In genomic region chr22:32480238-32480637, GRCh38 we compare ENCODE assay signal across 19 cellular contexts. TPM values are rescaled to one million over a fixed set of nuclear protein-coding genes. Genes with fewer than 3 reads are reported as not detected.
DNase-seq lines count a peak whose midpoint lies in the region; ATAC-seq and TF ChIP-seq lines count a peak whose summit lies in the region.
"Had no signal": no experiment of that assay in that cellular context is flagged by ENCODE, and none has a peak within 500 bp of the region (broad histone marks: within the 10 kb centered on the region; RNA-seq: fewer than 3 reads in every experiment).

No MANE protein-coding gene starts in this region.

- no peak for TF ChIP-seq CTCF in activated B cell treated with CpG ODN at 0.5 μM for 24 hours (IDR thresholded peaks at IDR 0.05)

- H3K9me3 Mint-ChIP-seq in activated B cell treated with CpG ODN at 0.5 μM for 24 hours = no peaks in the 10 kb centered on the region
- H3K9me3 Mint-ChIP-seq: activated naive CD4-positive, alpha-beta T cell treated with anti-CD3 and anti-CD28 coated beads, Interleukin-2, amount 50 U/mL, for 72 hours; mesothelial cell of epicardium had no signal

- peaks cover 41% of the 10 kb centered on the region for H3K4me1 Mint-ChIP-seq in activated B cell treated with CpG ODN at 0.5 μM for 24 hours

- POLR2A ChIA-PET in activated B cell treated with CpG ODN at 0.5 μM for 24 hours (lab: Charles Lee) = no interaction called here

- peak; percentile 13 for DNase-seq in activated naive CD4-positive, alpha-beta T cell treated with Interleukin-2 at 50 U/mL for 16 hours
- no peak for DNase-seq in activated naive CD4-positive, alpha-beta T cell (lab: John Stamatoyannopoulos, UW)
- DNase-seq in activated B cell treated with CpG ODN at 0.5 μM for 24 hours (no peak), germinal center (ENCODE audit: low spot score) (peak; percentile 7), glomerular visceral epithelial cell (ENCODE audit: extremely low spot score) (no peak), kidney tubule cell (ENCODE audit: low spot score) (no peak), NCI-H2227 treated with DMSO at 0.1 percent for 48 hours (lab: John Stamatoyannopoulos, UW) (no peak)
- DNase-seq in stimulated activated naive CD8-positive, alpha-beta T cell treated with anti-CD3 and anti-CD28 coated beads, Interleukin-15, Interleukin-2, amounts not matched to agents 100 U/mL and 50 U/mL, for 24 hours = peak; percentile 23
- DNase-seq: Caco-2; NCI-H1417; NK-92 treated with Interleukin-12 subunit alpha and Interleukin-12 subunit beta, amount 100 ng/mL, for 24 hours; nucleus accumbens; SHP77 had no signal

- ATAC-seq in activated B cell treated with CpG ODN at 0.5 μM for 24 hours (ENCODE audit: low read depth) = no peak
- no peak for ATAC-seq in stimulated activated naive CD8-positive, alpha-beta T cell treated with anti-CD3 and anti-CD28 coated beads, Interleukin-15, Interleukin-2, amounts not matched to agents 100 U/mL and 50 U/mL, for 24 hours
- ATAC-seq: sciatic nerve had no signal

- CTCF ChIA-PET in activated B cell treated with CpG ODN at 0.5 μM for 24 hours (lab: Charles Lee) = no interaction called here

- H3K27me3 Mint-ChIP-seq in activated B cell treated with CpG ODN at 0.5 μM for 24 hours = no peaks in the 10 kb centered on the region

- H3K4me3 Mint-ChIP-seq in activated B cell treated with CpG ODN at 0.5 μM for 24 hours = no peak overlapping the region
- H3K4me3 Mint-ChIP-seq: mesothelial cell of epicardium had no signal

- intact Hi-C loops in activated B cell treated with CpG ODN at 0.5 μM for 24 hours (cut with micrococcal nuclease) = no loop called here

- H3K27ac Mint-ChIP-seq in activated B cell treated with CpG ODN at 0.5 μM for 24 hours = peak overlapping the region; percentile 0
- H3K27ac Mint-ChIP-seq: mesothelial cell of epicardium had no signal

- peaks cover 36% of the 10 kb centered on the region for H3K36me3 Mint-ChIP-seq in activated B cell treated with CpG ODN at 0.5 μM for 24 hours (ENCODE audit: low read depth)

RNA-seq across cellular contexts. Expression of gene FBXO7, which starts 5.6 kb away (rescaled TPM):
- total RNA-seq in activated B cell treated with CpG ODN at 0.5 μM for 24 hours = 85.4 and 97.2 TPM in 2 replicates

RNA-seq across cellular contexts. Expression of gene BPIFC, which starts 16.0 kb away (rescaled TPM):
- not detected in 2 replicates for total RNA-seq in activated B cell treated with CpG ODN at 0.5 μM for 24 hours
- total RNA-seq: activated naive CD4-positive, alpha-beta T cell treated with anti-CD3 and anti-CD28 coated beads, Interleukin-2, amount 50 U/mL, for 72 hours; bronchial epithelial cell; Caco-2; fibroblast of lung; mesothelial cell of epicardium; sciatic nerve; T-helper 2 cell treated with Interferon-gamma antibody and Interleukin-4, amounts not matched to agents 100 ng/mL and 5 ng/mL, for 36 hours had no signal

Comparison
In these comparisons a context has a peak if more than half of its experiments do, and no peak if none do; other contexts are left out.
1. DNase-seq: peak in activated naive CD4-positive, alpha-beta T cell treated with Interleukin-2 at 50 U/mL for 16 hours (single experiment), germinal center (single experiment) and stimulated activated naive CD8-positive, alpha-beta T cell treated with anti-CD3 and anti-CD28 coated beads, Interleukin-15, Interleukin-2, amounts not matched to agents 100 U/mL and 50 U/mL, for 24 hours (single experiment); none in activated naive CD4-positive, alpha-beta T cell (0 of 4), activated B cell treated with CpG ODN at 0.5 μM for 24 hours (single experiment), glomerular visceral epithelial cell (single experiment), kidney tubule cell (single experiment) and NCI-H2227 treated with DMSO at 0.1 percent for 48 hours (single experiment).